9 cellular contexts compared by ENCODE assay signal in genomic region chr17:71084219-71084618, GRCh38.
DNase-seq lines count a peak whose midpoint lies in the region; ATAC-seq and TF ChIP-seq lines count a peak whose summit lies in the region.
"Had no signal": no experiment of that assay in that cellular context is flagged by ENCODE, and none has a peak within 500 bp of the region (broad histone marks: within the 10 kb centered on the region; RNA-seq: fewer than 3 reads in every experiment).

No MANE protein-coding gene starts in this region.

- no peak overlapping the region for H3K27ac Mint-ChIP-seq in natural killer cell treated with Interleukin-12 subunit alpha and Interleukin-12 subunit beta and Interleukin-15 and Interleukin-18, amount 100 ng/mL, for 72 hours
- H3K27ac Mint-ChIP-seq: activated naive CD8-positive, alpha-beta T cell had no signal

- TF ChIP-seq CTCF in epithelial cell of esophagus (IDR thresholded peaks at IDR 0.05; ENCODE audit: insufficient read depth, low read depth, low read length, missing control alignments) = peak; percentile 66
- TF ChIP-seq CTCF in stomach (IDR thresholded peaks at IDR 0.05) = peak in 2 of 7 experiments; percentile 19
- no peak for TF ChIP-seq CTCF in vagina (IDR thresholded peaks at IDR 0.05)

- TF ChIP-seq EP300 in stomach (IDR thresholded peaks at IDR 0.05) = no peak

- intact Hi-C loops in stomach (cut with DNase I; ENCODE audit: low total_unique reads) = no loop called here
- intact Hi-C loops in vagina (cut with DNase I) = no loop called here

- H3K9me3 ChIP-seq in stomach (no peaks in the 10 kb centered on the region), vagina (no peaks in the 10 kb centered on the region)

- H3K4me1 ChIP-seq in stomach (no peaks in the 10 kb centered on the region), vagina (no peaks in the 10 kb centered on the region)

- no peak overlapping the region for H3K4me3 Mint-ChIP-seq in natural killer cell treated with Interleukin-12 subunit alpha and Interleukin-12 subunit beta and Interleukin-15 and Interleukin-18, amount 100 ng/mL, for 72 hours
- H3K4me3 Mint-ChIP-seq: activated naive CD8-positive, alpha-beta T cell had no signal

- H3K27ac ChIP-seq in stomach (no peak overlapping the region), vagina (no peak overlapping the region)

- H3K36me3 Mint-ChIP-seq in natural killer cell treated with Interleukin-12 subunit alpha and Interleukin-12 subunit beta and Interleukin-15 and Interleukin-18, amount 100 ng/mL, for 72 hours = peaks cover 10% of the 10 kb centered on the region
- H3K36me3 Mint-ChIP-seq: activated naive CD8-positive, alpha-beta T cell had no signal

- no peak overlapping the region for H3K4me3 ChIP-seq in epithelial cell of esophagus (ENCODE audit: low read length)
- H3K4me3 ChIP-seq in stomach = no peak overlapping the region
- H3K4me3 ChIP-seq in vagina = no peak overlapping the region

- no peaks in the 10 kb centered on the region for H3K27me3 Mint-ChIP-seq in natural killer cell treated with Interleukin-12 subunit alpha and Interleukin-12 subunit beta and Interleukin-15 and Interleukin-18, amount 100 ng/mL, for 72 hours

- no peak for TF ChIP-seq POLR2A in stomach (IDR thresholded peaks at IDR 0.05)
- TF ChIP-seq POLR2A in vagina (IDR thresholded peaks at IDR 0.05) = no peak

- 58 to 71% (median 60%) methylated on average over 5 of the region's 5 CpGs for WGBS in stomach, 5 donors

- DNase-seq in stimulated activated CD4-positive, alpha-beta T cell treated with anti-CD3 and anti-CD28 coated beads, Interleukin-15, amount 100 ng/mL, for 24 hours = peak; percentile 5
- DNase-seq in stimulated activated CD4-positive, alpha-beta T cell treated with anti-CD3 and anti-CD28 coated beads, Interleukin-4, amount 100 ng/mL, for 24 hours = no peak
- DNase-seq in NCI-H526 treated with DMSO at 0.1 percent for 48 hours (lab: John Stamatoyannopoulos, UW) = peak; percentile 29
- DNase-seq in epithelial cell of esophagus (ENCODE audit: low read depth) = peak; percentile 69
- peak; percentile 42 for DNase-seq in stomach
- no peak for DNase-seq in natural killer cell treated with Interleukin-12 subunit alpha and Interleukin-12 subunit beta and Interleukin-15 and Interleukin-18, amount 100 ng/mL, for 72 hours (ENCODE audit: low spot score)
- no peak for DNase-seq in vagina (ENCODE audit: extremely low spot score in 2 of 2)
- no peak for DNase-seq in activated CD4-positive, alpha-beta T cell treated with anti-CD3 and anti-CD28 coated beads, Interleukin-2, amount 50 U/mL, for 1 hour

- H3K4me1 Mint-ChIP-seq in natural killer cell treated with Interleukin-12 subunit alpha and Interleukin-12 subunit beta and Interleukin-15 and Interleukin-18, amount 100 ng/mL, for 72 hours (ENCODE audit: low read depth in 2 of 2) = no peaks in the 10 kb centered on the region

- H3K27me3 ChIP-seq in stomach (no peaks in the 10 kb centered on the region), vagina (no peaks in the 10 kb centered on the region)

- H3K9me3 Mint-ChIP-seq in natural killer cell treated with Interleukin-12 subunit alpha and Interleukin-12 subunit beta and Interleukin-15 and Interleukin-18, amount 100 ng/mL, for 72 hours = peaks cover 14% of the 10 kb centered on the region

- no peak for ATAC-seq in natural killer cell treated with Interleukin-12 subunit alpha and Interleukin-12 subunit beta and Interleukin-15 and Interleukin-18, amount 100 ng/mL, for 72 hours

- H3K36me3 ChIP-seq in stomach (no peaks in the 10 kb centered on the region), vagina (no peaks in the 10 kb centered on the region)

Comparison
In these comparisons a context has a peak if more than half of its experiments do, and no peak if none do; other contexts are left out.
1. DNase-seq: peak in stimulated activated CD4-positive, alpha-beta T cell treated with anti-CD3 and anti-CD28 coated beads, Interleukin-15, amount 100 ng/mL, for 24 hours (single experiment), NCI-H526 treated with DMSO at 0.1 percent for 48 hours (single experiment), epithelial cell of esophagus (single experiment) and stomach (single experiment); none in stimulated activated CD4-positive, alpha-beta T cell treated with anti-CD3 and anti-CD28 coated beads, Interleukin-4, amount 100 ng/mL, for 24 hours (single experiment), natural killer cell treated with Interleukin-12 subunit alpha and Interleukin-12 subunit beta and Interleukin-15 and Interleukin-18, amount 100 ng/mL, for 72 hours (single experiment), vagina (0 of 2) and activated CD4-positive, alpha-beta T cell treated with anti-CD3 and anti-CD28 coated beads, Interleukin-2, amount 50 U/mL, for 1 hour (single experiment).